Comparison of ENCODE assay signal across 2 cellular contexts in the genomic region with DNA sequence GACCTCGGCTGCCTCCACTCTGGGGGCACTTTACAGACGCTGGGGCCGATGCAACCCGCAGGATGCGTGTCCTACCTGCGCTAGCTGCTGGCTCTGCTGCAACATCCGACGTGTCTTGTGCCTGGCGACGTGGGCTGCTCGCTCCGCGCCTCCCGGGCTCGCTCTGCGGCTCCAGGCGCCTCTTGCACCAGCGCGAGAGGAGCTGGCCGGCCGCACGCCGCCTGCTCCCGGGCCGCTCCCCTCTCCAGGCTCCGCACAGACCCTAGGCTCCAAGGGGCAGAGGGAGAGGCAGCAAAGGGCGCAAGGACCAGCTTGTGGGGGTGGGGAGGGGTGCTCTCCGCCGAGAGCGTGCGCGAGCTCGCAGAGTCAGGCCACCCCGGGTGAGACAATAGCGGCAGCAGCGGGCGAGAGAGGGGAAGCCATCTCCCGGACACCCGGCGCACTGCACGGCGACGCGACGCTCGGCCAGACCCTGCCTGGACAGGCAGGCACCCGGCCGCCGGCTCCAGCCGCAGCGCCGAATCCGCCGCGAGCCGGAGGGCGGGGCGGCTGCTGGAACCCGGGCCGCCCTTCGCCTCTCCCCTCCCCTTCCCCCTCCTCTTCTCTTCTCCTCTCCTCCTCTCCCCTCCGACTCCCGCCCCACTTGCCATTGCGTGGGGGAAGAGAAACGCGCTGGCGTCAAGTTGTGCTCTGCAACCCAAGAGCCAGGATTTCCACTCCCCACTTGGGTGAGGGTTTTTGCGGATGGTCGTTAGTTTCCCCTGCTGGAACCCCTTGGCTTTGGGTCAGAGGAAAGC.
TF ChIP-seq lines count a peak whose summit lies in the region.

A gene with protein sequence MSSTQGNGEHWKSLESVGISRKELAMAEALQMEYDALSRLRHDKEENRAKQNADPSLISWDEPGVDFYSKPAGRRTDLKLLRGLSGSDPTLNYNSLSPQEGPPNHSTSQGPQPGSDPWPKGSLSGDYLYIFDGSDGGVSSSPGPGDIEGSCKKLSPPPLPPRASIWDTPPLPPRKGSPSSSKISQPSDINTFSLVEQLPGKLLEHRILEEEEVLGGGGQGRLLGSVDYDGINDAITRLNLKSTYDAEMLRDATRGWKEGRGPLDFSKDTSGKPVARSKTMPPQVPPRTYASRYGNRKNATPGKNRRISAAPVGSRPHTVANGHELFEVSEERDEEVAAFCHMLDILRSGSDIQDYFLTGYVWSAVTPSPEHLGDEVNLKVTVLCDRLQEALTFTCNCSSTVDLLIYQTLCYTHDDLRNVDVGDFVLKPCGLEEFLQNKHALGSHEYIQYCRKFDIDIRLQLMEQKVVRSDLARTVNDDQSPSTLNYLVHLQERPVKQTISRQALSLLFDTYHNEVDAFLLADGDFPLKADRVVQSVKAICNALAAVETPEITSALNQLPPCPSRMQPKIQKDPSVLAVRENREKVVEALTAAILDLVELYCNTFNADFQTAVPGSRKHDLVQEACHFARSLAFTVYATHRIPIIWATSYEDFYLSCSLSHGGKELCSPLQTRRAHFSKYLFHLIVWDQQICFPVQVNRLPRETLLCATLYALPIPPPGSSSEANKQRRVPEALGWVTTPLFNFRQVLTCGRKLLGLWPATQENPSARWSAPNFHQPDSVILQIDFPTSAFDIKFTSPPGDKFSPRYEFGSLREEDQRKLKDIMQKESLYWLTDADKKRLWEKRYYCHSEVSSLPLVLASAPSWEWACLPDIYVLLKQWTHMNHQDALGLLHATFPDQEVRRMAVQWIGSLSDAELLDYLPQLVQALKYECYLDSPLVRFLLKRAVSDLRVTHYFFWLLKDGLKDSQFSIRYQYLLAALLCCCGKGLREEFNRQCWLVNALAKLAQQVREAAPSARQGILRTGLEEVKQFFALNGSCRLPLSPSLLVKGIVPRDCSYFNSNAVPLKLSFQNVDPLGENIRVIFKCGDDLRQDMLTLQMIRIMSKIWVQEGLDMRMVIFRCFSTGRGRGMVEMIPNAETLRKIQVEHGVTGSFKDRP (N-terminal part only) (minus strand): TSS at position 525 of the 797 bp plus-strand sequence. CDS start 25,003 bp downstream, outside the sequence.

TF ChIP-seq in A549, 52 proteins besides CTCF, POLR2A, EP300 and RAD21 (continued from another document):
- TF ChIP-seq NFE2L2 (conservative IDR thresholded peaks at IDR 0.05; ENCODE audit: low read length): no peak
- TF ChIP-seq ZFP36 (IDR thresholded peaks at IDR 0.05; ENCODE audit: borderline replicate concordance, partially characterized antibody): no peak
- peak; percentile 30; the same call in 1 of the 2 replicates for TF ChIP-seq PHF8 (IDR thresholded peaks at IDR 0.05; ENCODE audit: borderline replicate concordance, low read depth)
- TF ChIP-seq, protein P1, sequence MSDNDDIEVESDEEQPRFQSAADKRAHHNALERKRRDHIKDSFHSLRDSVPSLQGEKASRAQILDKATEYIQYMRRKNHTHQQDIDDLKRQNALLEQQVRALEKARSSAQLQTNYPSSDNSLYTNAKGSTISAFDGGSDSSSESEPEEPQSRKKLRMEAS (IDR thresholded peaks at IDR 0.05): peak; percentile 59; the same call in 1 of the 2 replicates
- TF ChIP-seq CEBPB (IDR thresholded peaks at IDR 0.05): no peak
- TF ChIP-seq SMC3 (IDR thresholded peaks at IDR 0.05): peak; percentile 55
- no peak for TF ChIP-seq SREBF2 (IDR thresholded peaks at IDR 0.05)
- TF ChIP-seq MAZ (IDR thresholded peaks at IDR 0.05; ENCODE audit: borderline replicate concordance, low read depth, low read length): 0 out of 2 replicates have a peak, but pooled peaks have one; percentile 41
- no peak for TF ChIP-seq ZSCAN20 (CRISPR knock-in tag; IDR thresholded peaks at IDR 0.05)
- no peak for TF ChIP-seq ZNF302 (CRISPR knock-in tag; IDR thresholded peaks at IDR 0.05)
- TF ChIP-seq NR3C1 (IDR thresholded peaks at IDR 0.05): no peak
- TF ChIP-seq CHD4 (IDR thresholded peaks at IDR 0.05; ENCODE audit: borderline replicate concordance): no peak
- TF ChIP-seq FOSB (CRISPR knock-in tag; IDR thresholded peaks at IDR 0.05): no peak
- 0 out of 3 replicates have a peak, but pooled peaks have one; percentile 27 for TF ChIP-seq BCL3 (IDR thresholded peaks at IDR 0.05)
- peak in 1 of 2 experiments; percentile 73; a peak in 3 of 5 replicates for TF ChIP-seq JUN (IDR thresholded peaks at IDR 0.05)
- TF ChIP-seq, protein P2, sequence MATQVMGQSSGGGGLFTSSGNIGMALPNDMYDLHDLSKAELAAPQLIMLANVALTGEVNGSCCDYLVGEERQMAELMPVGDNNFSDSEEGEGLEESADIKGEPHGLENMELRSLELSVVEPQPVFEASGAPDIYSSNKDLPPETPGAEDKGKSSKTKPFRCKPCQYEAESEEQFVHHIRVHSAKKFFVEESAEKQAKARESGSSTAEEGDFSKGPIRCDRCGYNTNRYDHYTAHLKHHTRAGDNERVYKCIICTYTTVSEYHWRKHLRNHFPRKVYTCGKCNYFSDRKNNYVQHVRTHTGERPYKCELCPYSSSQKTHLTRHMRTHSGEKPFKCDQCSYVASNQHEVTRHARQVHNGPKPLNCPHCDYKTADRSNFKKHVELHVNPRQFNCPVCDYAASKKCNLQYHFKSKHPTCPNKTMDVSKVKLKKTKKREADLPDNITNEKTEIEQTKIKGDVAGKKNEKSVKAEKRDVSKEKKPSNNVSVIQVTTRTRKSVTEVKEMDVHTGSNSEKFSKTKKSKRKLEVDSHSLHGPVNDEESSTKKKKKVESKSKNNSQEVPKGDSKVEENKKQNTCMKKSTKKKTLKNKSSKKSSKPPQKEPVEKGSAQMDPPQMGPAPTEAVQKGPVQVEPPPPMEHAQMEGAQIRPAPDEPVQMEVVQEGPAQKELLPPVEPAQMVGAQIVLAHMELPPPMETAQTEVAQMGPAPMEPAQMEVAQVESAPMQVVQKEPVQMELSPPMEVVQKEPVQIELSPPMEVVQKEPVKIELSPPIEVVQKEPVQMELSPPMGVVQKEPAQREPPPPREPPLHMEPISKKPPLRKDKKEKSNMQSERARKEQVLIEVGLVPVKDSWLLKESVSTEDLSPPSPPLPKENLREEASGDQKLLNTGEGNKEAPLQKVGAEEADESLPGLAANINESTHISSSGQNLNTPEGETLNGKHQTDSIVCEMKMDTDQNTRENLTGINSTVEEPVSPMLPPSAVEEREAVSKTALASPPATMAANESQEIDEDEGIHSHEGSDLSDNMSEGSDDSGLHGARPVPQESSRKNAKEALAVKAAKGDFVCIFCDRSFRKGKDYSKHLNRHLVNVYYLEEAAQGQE (IDR thresholded peaks at IDR 0.05): 0 out of 2 replicates have a peak, but pooled peaks have one; percentile 2

TF ChIP-seq in K562, 482 proteins besides CTCF, POLR2A, EP300 and RAD21 (continues in another document):
- TF ChIP-seq L3MBTL2 (IDR thresholded peaks at IDR 0.05): peak; percentile 85
- TF ChIP-seq RFX5 (IDR thresholded peaks at IDR 0.05; ENCODE audit: low read depth, low read length): no peak
- TF ChIP-seq, protein P3, sequence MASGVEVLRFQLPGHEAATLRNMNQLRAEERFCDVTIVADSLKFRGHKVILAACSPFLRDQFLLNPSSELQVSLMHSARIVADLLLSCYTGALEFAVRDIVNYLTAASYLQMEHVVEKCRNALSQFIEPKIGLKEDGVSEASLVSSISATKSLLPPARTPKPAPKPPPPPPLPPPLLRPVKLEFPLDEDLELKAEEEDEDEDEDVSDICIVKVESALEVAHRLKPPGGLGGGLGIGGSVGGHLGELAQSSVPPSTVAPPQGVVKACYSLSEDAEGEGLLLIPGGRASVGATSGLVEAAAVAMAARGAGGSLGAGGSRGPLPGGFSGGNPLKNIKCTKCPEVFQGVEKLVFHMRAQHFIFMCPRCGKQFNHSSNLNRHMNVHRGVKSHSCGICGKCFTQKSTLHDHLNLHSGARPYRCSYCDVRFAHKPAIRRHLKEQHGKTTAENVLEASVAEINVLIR (CRISPR knock-in tag; IDR thresholded peaks at IDR 0.05): no peak; the same call in 1 of the 2 replicates
- TF ChIP-seq PYGO2 (tag; IDR thresholded peaks at IDR 0.05): no peak
- no peak for TF ChIP-seq ARID3A (IDR thresholded peaks at IDR 0.05; ENCODE audit: borderline replicate concordance, low read depth, low read length)
- no peak for TF ChIP-seq TAF9B (IDR thresholded peaks at IDR 0.05; ENCODE audit: partially characterized antibody)
- peak; percentile 26 for TF ChIP-seq ESRRA (IDR thresholded peaks at IDR 0.05; ENCODE audit: borderline replicate concordance, low read depth)
- no peak for TF ChIP-seq ZNF197 (CRISPR knock-in tag; IDR thresholded peaks at IDR 0.05; ENCODE audit: low read depth)
- TF ChIP-seq HDAC3 (IDR thresholded peaks at IDR 0.05; ENCODE audit: borderline replicate concordance, partially characterized antibody): no peak
- TF ChIP-seq, protein P4, sequence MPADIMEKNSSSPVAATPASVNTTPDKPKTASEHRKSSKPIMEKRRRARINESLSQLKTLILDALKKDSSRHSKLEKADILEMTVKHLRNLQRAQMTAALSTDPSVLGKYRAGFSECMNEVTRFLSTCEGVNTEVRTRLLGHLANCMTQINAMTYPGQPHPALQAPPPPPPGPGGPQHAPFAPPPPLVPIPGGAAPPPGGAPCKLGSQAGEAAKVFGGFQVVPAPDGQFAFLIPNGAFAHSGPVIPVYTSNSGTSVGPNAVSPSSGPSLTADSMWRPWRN (IDR thresholded peaks at IDR 0.05; ENCODE audit: low read depth): no peak
- TF ChIP-seq THRAP3 (IDR thresholded peaks at IDR 0.05; ENCODE audit: borderline replicate concordance): no peak
- TF ChIP-seq DIDO1 (tag; IDR thresholded peaks at IDR 0.05; ENCODE audit: low read depth): no peak
- TF ChIP-seq MEIS2 (IDR thresholded peaks at IDR 0.05; ENCODE audit: partially characterized antibody): no peak
- TF ChIP-seq, protein P5, sequence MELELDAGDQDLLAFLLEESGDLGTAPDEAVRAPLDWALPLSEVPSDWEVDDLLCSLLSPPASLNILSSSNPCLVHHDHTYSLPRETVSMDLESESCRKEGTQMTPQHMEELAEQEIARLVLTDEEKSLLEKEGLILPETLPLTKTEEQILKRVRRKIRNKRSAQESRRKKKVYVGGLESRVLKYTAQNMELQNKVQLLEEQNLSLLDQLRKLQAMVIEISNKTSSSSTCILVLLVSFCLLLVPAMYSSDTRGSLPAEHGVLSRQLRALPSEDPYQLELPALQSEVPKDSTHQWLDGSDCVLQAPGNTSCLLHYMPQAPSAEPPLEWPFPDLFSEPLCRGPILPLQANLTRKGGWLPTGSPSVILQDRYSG (tag; conservative IDR thresholded peaks at IDR 0.05; ENCODE audit: low read depth): no peak
- TF ChIP-seq USF2 (CRISPR knock-in tag; IDR thresholded peaks at IDR 0.05): no peak
- no peak for TF ChIP-seq GABPB2 (CRISPR knock-in tag; conservative IDR thresholded peaks at IDR 0.05)
- TF ChIP-seq MAFK (IDR thresholded peaks at IDR 0.05; ENCODE audit: low read length): no peak
- TF ChIP-seq, protein P6, sequence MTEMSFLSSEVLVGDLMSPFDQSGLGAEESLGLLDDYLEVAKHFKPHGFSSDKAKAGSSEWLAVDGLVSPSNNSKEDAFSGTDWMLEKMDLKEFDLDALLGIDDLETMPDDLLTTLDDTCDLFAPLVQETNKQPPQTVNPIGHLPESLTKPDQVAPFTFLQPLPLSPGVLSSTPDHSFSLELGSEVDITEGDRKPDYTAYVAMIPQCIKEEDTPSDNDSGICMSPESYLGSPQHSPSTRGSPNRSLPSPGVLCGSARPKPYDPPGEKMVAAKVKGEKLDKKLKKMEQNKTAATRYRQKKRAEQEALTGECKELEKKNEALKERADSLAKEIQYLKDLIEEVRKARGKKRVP (CRISPR knock-in tag; IDR thresholded peaks at IDR 0.05): no peak
- TF ChIP-seq HMGN3 (IDR thresholded peaks at IDR 0.05; ENCODE audit: borderline replicate concordance, extremely low read depth, insufficient read length, low read depth, low read length): peak; percentile 70
- TF ChIP-seq ZNF766 (CRISPR knock-in tag; conservative IDR thresholded peaks at IDR 0.05): 0 out of 2 replicates have a peak, but pooled peaks have one; percentile 61
- no peak for TF ChIP-seq ZNF445 (CRISPR knock-in tag; IDR thresholded peaks at IDR 0.05; ENCODE audit: low read depth)
- peak in 1 of 2 experiments; percentile 48; a peak in 2 of 4 replicates for TF ChIP-seq HDAC1 (IDR thresholded peaks at IDR 0.05)
- TF ChIP-seq, protein P7, sequence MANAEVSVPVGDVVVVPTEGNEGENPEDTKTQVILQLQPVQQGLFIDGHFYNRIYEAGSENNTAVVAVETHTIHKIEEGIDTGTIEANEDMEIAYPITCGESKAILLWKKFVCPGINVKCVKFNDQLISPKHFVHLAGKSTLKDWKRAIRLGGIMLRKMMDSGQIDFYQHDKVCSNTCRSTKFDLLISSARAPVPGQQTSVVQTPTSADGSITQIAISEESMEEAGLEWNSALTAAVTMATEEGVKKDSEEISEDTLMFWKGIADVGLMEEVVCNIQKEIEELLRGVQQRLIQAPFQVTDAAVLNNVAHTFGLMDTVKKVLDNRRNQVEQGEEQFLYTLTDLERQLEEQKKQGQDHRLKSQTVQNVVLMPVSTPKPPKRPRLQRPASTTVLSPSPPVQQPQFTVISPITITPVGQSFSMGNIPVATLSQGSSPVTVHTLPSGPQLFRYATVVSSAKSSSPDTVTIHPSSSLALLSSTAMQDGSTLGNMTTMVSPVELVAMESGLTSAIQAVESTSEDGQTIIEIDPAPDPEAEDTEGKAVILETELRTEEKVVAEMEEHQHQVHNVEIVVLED (CRISPR knock-in tag; IDR thresholded peaks at IDR 0.05): peak; percentile 18; the same call in 1 of the 2 replicates
- TF ChIP-seq ZNF583 (CRISPR knock-in tag; IDR thresholded peaks at IDR 0.05): no peak
